ENCODE assay signal across 9 cellular contexts in the genomic region with DNA sequence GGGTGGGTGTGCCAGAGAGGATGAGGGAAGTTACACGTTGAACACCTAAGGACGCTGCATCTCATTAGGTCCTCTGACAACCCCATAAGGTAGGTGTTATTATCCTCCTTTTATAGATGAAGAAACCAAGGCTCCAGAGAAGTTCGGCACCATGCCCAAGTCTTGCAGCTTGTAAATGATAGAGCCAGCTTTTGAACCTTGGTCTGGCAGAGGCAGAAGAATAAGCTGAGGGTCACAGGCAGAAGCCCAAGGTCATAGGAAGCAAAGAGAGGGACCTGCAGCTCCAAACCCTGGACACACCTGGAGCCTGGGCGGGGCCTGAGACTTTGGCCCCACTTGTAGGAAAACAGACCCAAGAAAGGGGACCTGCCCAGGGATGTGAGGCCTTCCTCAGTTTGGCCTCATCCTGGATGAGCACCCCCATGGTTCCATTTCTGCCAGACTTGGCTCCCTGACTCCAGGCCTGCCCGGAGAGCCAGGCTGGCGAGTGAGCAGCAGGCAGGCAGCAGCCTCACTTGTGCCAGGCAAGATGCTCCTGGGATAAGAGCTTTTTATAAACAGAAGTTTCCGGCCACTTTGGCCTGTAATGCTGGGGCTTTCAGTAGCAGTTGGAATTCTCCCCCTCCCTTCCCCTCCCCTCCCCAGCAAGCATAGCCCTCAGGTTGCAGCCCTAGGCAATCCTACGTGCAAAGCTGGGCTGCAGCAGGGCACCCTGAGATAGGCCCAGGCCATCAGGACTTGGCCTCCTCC. TPM values are rescaled to one million over a fixed set of nuclear protein-coding genes. Genes with fewer than 3 reads are reported as not detected.
DNase-seq lines count a peak whose midpoint lies in the region; ATAC-seq and TF ChIP-seq lines count a peak whose summit lies in the region.
"Had no signal": no experiment of that assay in that cellular context is flagged by ENCODE, and none has a peak within 500 bp of the region (broad histone marks: within the 10 kb centered on the region; RNA-seq: fewer than 3 reads in every experiment).

No MANE protein-coding gene starts in this region.

- no peak for DNase-seq in activated CD4-positive, alpha-beta T cell treated with anti-CD3 and anti-CD28 coated beads, Interleukin-2, amount 10 ng/mL, durations not matched to agents 24 days and 14 days
- no peak for DNase-seq in activated CD4-positive, alpha-beta T cell treated with anti-CD3 and anti-CD28 coated beads for 48 hours
- no peak for DNase-seq in Peyer's patch
- no peak for DNase-seq in esophagus squamous epithelium (lab: John Stamatoyannopoulos, UW)
- no peak for DNase-seq in head of caudate nucleus
- DNase-seq: AML-193 had no signal

- WGBS in esophagus squamous epithelium, 2 donors = 60 to 76% methylated on average over 2 to 4 of the region's 8 CpGs

- no peaks in the 10 kb centered on the region for H3K9me3 Mint-ChIP-seq in activated CD4-positive, alpha-beta T cell treated with anti-CD3 and anti-CD28 coated beads, Interleukin-2, amount 10 ng/mL, durations not matched to agents 24 days and 14 days
- no peaks in the 10 kb centered on the region for H3K9me3 Mint-ChIP-seq in stimulated activated memory B cell treated with anti-CD40 and anti-IgM and Interleukin-4, amounts not matched to agents 10 μg/mL and 1 μg/mL and 100 μg/mL, for 72 hours

- H3K4me1 Mint-ChIP-seq in activated CD4-positive, alpha-beta T cell treated with anti-CD3 and anti-CD28 coated beads, Interleukin-2, amount 10 ng/mL, durations not matched to agents 24 days and 14 days = peaks cover 24% of the 10 kb centered on the region
- peaks cover 52% of the 10 kb centered on the region for H3K4me1 Mint-ChIP-seq in stimulated activated memory B cell treated with anti-CD40 and anti-IgM and Interleukin-4, amounts not matched to agents 10 μg/mL and 1 μg/mL and 100 μg/mL, for 72 hours

- H3K27ac Mint-ChIP-seq in activated CD4-positive, alpha-beta T cell treated with anti-CD3 and anti-CD28 coated beads, Interleukin-2, amount 10 ng/mL, durations not matched to agents 24 days and 14 days = no peak overlapping the region
- no peak overlapping the region for H3K27ac Mint-ChIP-seq in stimulated activated memory B cell treated with anti-CD40 and anti-IgM and Interleukin-4, amounts not matched to agents 10 μg/mL and 1 μg/mL and 100 μg/mL, for 72 hours

- H3K4me1 ChIP-seq in Peyer's patch (peaks cover 5 to 64% (median 27%) of the 10 kb centered on the region in 4 donors), esophagus squamous epithelium (peaks cover 15 to 86% (median 43%) of the 10 kb centered on the region in 3 donors)

- TF ChIP-seq CTCF in Peyer's patch (IDR thresholded peaks at IDR 0.05) = no peak
- no peak for TF ChIP-seq CTCF in esophagus squamous epithelium (IDR thresholded peaks at IDR 0.05)

- H3K27ac ChIP-seq in Peyer's patch = peak overlapping the region in 3 of 4 donors; percentile 75 to 87 (median 84)
- peak overlapping the region in 3 of 4 donors; percentile 63 to 79 (median 74) for H3K27ac ChIP-seq in esophagus squamous epithelium

- H3K4me3 Mint-ChIP-seq in activated CD4-positive, alpha-beta T cell treated with anti-CD3 and anti-CD28 coated beads, Interleukin-2, amount 10 ng/mL, durations not matched to agents 24 days and 14 days = peak overlapping the region; percentile 78
- H3K4me3 Mint-ChIP-seq in stimulated activated memory B cell treated with anti-CD40 and anti-IgM and Interleukin-4, amounts not matched to agents 10 μg/mL and 1 μg/mL and 100 μg/mL, for 72 hours = peak overlapping the region; percentile 85

- peaks cover 36% of the 10 kb centered on the region for H3K27me3 Mint-ChIP-seq in activated CD4-positive, alpha-beta T cell treated with anti-CD3 and anti-CD28 coated beads, Interleukin-2, amount 10 ng/mL, durations not matched to agents 24 days and 14 days
- peaks cover 31% of the 10 kb centered on the region for H3K27me3 Mint-ChIP-seq in stimulated activated memory B cell treated with anti-CD40 and anti-IgM and Interleukin-4, amounts not matched to agents 10 μg/mL and 1 μg/mL and 100 μg/mL, for 72 hours

- H3K27me3 ChIP-seq in Peyer's patch (peaks cover 0 to 9% of the 10 kb centered on the region in 2 donors), esophagus squamous epithelium (peaks cover 0 to 98% (median 11%) of the 10 kb centered on the region in 4 donors)

- ATAC-seq in stimulated activated memory B cell treated with anti-CD40 and anti-IgM and Interleukin-4, amounts not matched to agents 10 μg/mL and 1 μg/mL and 100 μg/mL, for 72 hours = no peak
- ATAC-seq in GM21723 (IDR thresholded peaks at IDR 0.05; ENCODE audit: unreplicated experiment) (no peak), HG02885 (IDR thresholded peaks at IDR 0.05; ENCODE audit: poor library complexity, unreplicated experiment) (no peak)

- H3K36me3 ChIP-seq in Peyer's patch (no peaks in the 10 kb centered on the region), esophagus squamous epithelium (no peaks in the 10 kb centered on the region)

- peaks cover 4% of the 10 kb centered on the region for H3K36me3 Mint-ChIP-seq in activated CD4-positive, alpha-beta T cell treated with anti-CD3 and anti-CD28 coated beads, Interleukin-2, amount 10 ng/mL, durations not matched to agents 24 days and 14 days (ENCODE audit: low read depth)
- no peaks in the 10 kb centered on the region for H3K36me3 Mint-ChIP-seq in stimulated activated memory B cell treated with anti-CD40 and anti-IgM and Interleukin-4, amounts not matched to agents 10 μg/mL and 1 μg/mL and 100 μg/mL, for 72 hours

- H3K9me3 ChIP-seq in Peyer's patch (no peaks in the 10 kb centered on the region), esophagus squamous epithelium (no peaks in the 10 kb centered on the region)

- intact Hi-C loops in activated CD4-positive, alpha-beta T cell treated with anti-CD3 and anti-CD28 coated beads, Interleukin-2, amount 10 ng/mL, durations not matched to agents 24 days and 14 days (cut with micrococcal nuclease) = loop anchor here (5.0 to 10.0 kb wide), 2 partner anchors 37 to 139 kb away; no protein-coding TSS in a partner anchor
- intact Hi-C loops in esophagus squamous epithelium (cut with DNase I) (no loop called here), head of caudate nucleus (cut with DNase I) (no loop called here)

- peak overlapping the region in 3 of 4 donors; percentile 62 to 68 (median 62) for H3K4me3 ChIP-seq in Peyer's patch
- H3K4me3 ChIP-seq in esophagus squamous epithelium = peak overlapping the region in 3 of 4 donors; percentile 37 to 62 (median 42)

- no peak for TF ChIP-seq POLR2A in Peyer's patch (IDR thresholded peaks at IDR 0.05)
- TF ChIP-seq POLR2A in esophagus squamous epithelium (IDR thresholded peaks at IDR 0.05) = no peak

RNA-seq across cellular contexts. Expression of a gene that starts 2.4 kb away (rescaled TPM):
- 0.36 and 0.37 TPM in 2 replicates for total RNA-seq in activated CD4-positive, alpha-beta T cell treated with anti-CD3 and anti-CD28 coated beads, Interleukin-2, amount 10 ng/mL, durations not matched to agents 24 days and 14 days
- total RNA-seq in Peyer's patch = 1 to 10 TPM; 2.4 to 8.5 (median 3.4) TPM
- total RNA-seq in esophagus squamous epithelium = 1 to 10 TPM in 1 of 4 donors, under 1 TPM in 3; 0.19 to 2.5 (median 0.72) TPM

RNA-seq across cellular contexts. Expression of a gene that starts 15.1 kb away (rescaled TPM):
- total RNA-seq in activated CD4-positive, alpha-beta T cell treated with anti-CD3 and anti-CD28 coated beads, Interleukin-2, amount 10 ng/mL, durations not matched to agents 24 days and 14 days = 14.3 and 15.7 TPM in 2 replicates
- total RNA-seq in Peyer's patch (10 to 100 TPM in 1 of 4 donors, 1 to 10 TPM in 3; 1.2 to 18.2 (median 5.4) TPM), esophagus squamous epithelium (1 to 10 TPM; 1.4 to 3.2 (median 2.2) TPM)

RNA-seq across cellular contexts. Expression of a gene that starts 48.6 kb away (rescaled TPM):
- total RNA-seq in activated CD4-positive, alpha-beta T cell treated with anti-CD3 and anti-CD28 coated beads, Interleukin-2, amount 10 ng/mL, durations not matched to agents 24 days and 14 days = 7.3 and 7.5 TPM in 2 replicates
- total RNA-seq in Peyer's patch (under 1 TPM in 2 of 4 donors, not detected in 2; 0.27 to 0.28 TPM), esophagus squamous epithelium (10 to 100 TPM in 2 of 4 donors, 1 to 10 TPM in 2; 1.5 to 45.2 (median 12.8) TPM)

RNA-seq across cellular contexts. Expression of a gene that starts 52.5 kb away (rescaled TPM):
- 56.4 and 57.4 TPM in 2 replicates for total RNA-seq in activated CD4-positive, alpha-beta T cell treated with anti-CD3 and anti-CD28 coated beads, Interleukin-2, amount 10 ng/mL, durations not matched to agents 24 days and 14 days
- total RNA-seq in Peyer's patch (10 to 100 TPM; 23.1 to 79.7 (median 42.7) TPM), esophagus squamous epithelium (10 to 100 TPM; 23.1 to 41.0 (median 26.1) TPM)
